In the genomic region with DNA sequence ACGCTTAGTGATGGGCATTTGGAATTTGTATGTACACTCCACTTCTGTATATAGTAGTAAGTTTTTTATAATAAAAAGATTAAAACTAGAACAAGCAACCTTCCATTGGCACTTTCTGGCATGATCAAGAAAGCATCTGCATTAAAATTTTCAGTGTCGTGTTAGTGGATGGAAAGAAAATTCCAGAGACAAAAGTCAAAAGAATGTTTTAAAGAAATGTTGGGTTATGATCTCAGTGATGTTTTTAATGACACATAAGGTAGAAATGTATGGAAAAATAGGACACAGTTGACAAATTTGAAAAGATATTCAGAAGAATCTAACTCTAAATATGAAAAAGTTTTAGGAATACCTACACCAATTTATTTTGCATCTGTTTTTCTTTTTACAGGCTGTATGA, we compare ENCODE assay signal across 25 cellular contexts.
"Had no signal": no experiment of that assay in that cellular context is flagged by ENCODE, and none has a peak within 500 bp of the region (broad histone marks: within the 10 kb centered on the region; RNA-seq: fewer than 3 reads in every experiment).

No MANE protein-coding gene starts in this region.

- H3K27ac ChIP-seq: breast epithelium, esophagus squamous epithelium, left ventricle myocardium inferior, prostate gland, right atrium auricular region, tibial nerve, uterus had no signal

- H3K27ac Mint-ChIP-seq: activated CD4-positive, alpha-beta T cell treated with anti-CD3 and anti-CD28 coated beads, Interleukin-2, amount 10 ng/mL, durations not matched to agents 24 days and 14 days; activated CD8-positive, alpha-beta T cell treated with anti-CD3 and anti-CD28 coated beads for 36 hours; activated naive CD8-positive, alpha-beta T cell treated with anti-CD3 and anti-CD28 coated beads, Interleukin-2, amount 10 ng/mL, durations not matched to agents 7 days and 5 days; activated T-helper 17 cell treated with anti-CD3 and anti-CD28 coated beads, Interleukin-2, amount 50 U/mL, for 72 hours; memory B cell; naive B cell; stimulated activated naive CD8-positive, alpha-beta T cell treated with anti-CD3 and anti-CD28 coated beads, Interleukin-15, Interleukin-2, amounts not matched to agents 100 ng/mL and 50 ng/mL, for 24 hours had no signal

- H3K4me3 ChIP-seq: breast epithelium, esophagus squamous epithelium, left ventricle myocardium inferior, mucosa of descending colon, prostate gland, right atrium auricular region, tibial nerve, uterus had no signal

- H3K9me3 Mint-ChIP-seq: activated CD4-positive, alpha-beta T cell treated with anti-CD3 and anti-CD28 coated beads, Interleukin-2, amount 10 ng/mL, durations not matched to agents 24 days and 14 days; activated CD8-positive, alpha-beta T cell treated with anti-CD3 and anti-CD28 coated beads for 36 hours; activated naive CD8-positive, alpha-beta T cell treated with anti-CD3 and anti-CD28 coated beads, Interleukin-2, amount 10 ng/mL, durations not matched to agents 7 days and 5 days; activated T-helper 17 cell treated with anti-CD3 and anti-CD28 coated beads, Interleukin-2, amount 50 U/mL, for 72 hours; memory B cell; neural crest cell; stimulated activated naive CD8-positive, alpha-beta T cell treated with anti-CD3 and anti-CD28 coated beads, Interleukin-15, Interleukin-2, amounts not matched to agents 100 ng/mL and 50 ng/mL, for 24 hours had no signal

- H3K27me3 Mint-ChIP-seq: activated CD4-positive, alpha-beta T cell treated with anti-CD3 and anti-CD28 coated beads, Interleukin-2, amount 10 ng/mL, durations not matched to agents 24 days and 14 days; activated CD8-positive, alpha-beta T cell treated with anti-CD3 and anti-CD28 coated beads for 36 hours; activated T-helper 17 cell treated with anti-CD3 and anti-CD28 coated beads, Interleukin-2, amount 50 U/mL, for 72 hours; memory B cell; naive B cell; stimulated activated naive CD8-positive, alpha-beta T cell treated with anti-CD3 and anti-CD28 coated beads, Interleukin-15, Interleukin-2, amounts not matched to agents 100 ng/mL and 50 ng/mL, for 24 hours had no signal

- H3K4me3 Mint-ChIP-seq: activated CD4-positive, alpha-beta T cell treated with anti-CD3 and anti-CD28 coated beads, Interleukin-2, amount 10 ng/mL, durations not matched to agents 24 days and 14 days; activated CD8-positive, alpha-beta T cell treated with anti-CD3 and anti-CD28 coated beads for 36 hours; activated naive CD8-positive, alpha-beta T cell treated with anti-CD3 and anti-CD28 coated beads, Interleukin-2, amount 10 ng/mL, durations not matched to agents 7 days and 5 days; activated T-helper 17 cell treated with anti-CD3 and anti-CD28 coated beads, Interleukin-2, amount 50 U/mL, for 72 hours; memory B cell; naive B cell; neural crest cell; stimulated activated naive CD8-positive, alpha-beta T cell treated with anti-CD3 and anti-CD28 coated beads, Interleukin-15, Interleukin-2, amounts not matched to agents 100 ng/mL and 50 ng/mL, for 24 hours had no signal

- H3K27me3 ChIP-seq: breast epithelium, esophagus squamous epithelium, right atrium auricular region, tibial nerve, uterus had no signal

- ATAC-seq: activated CD8-positive, alpha-beta T cell treated with anti-CD3 and anti-CD28 coated beads for 36 hours; activated T-helper 17 cell treated with anti-CD3 and anti-CD28 coated beads, Interleukin-2, amount 50 U/mL, for 72 hours; mucosa of descending colon had no signal

- H3K4me1 Mint-ChIP-seq: activated CD4-positive, alpha-beta T cell treated with anti-CD3 and anti-CD28 coated beads, Interleukin-2, amount 10 ng/mL, durations not matched to agents 24 days and 14 days; activated T-helper 17 cell treated with anti-CD3 and anti-CD28 coated beads, Interleukin-2, amount 50 U/mL, for 72 hours; naive B cell; neural crest cell had no signal

- H3K4me1 ChIP-seq: breast epithelium, esophagus squamous epithelium, left ventricle myocardium inferior, prostate gland, right atrium auricular region, tibial nerve, uterus had no signal

- H3K9me3 ChIP-seq: breast epithelium, esophagus squamous epithelium, left ventricle myocardium inferior, mucosa of descending colon, prostate gland, right atrium auricular region, tibial nerve, uterus had no signal

- H3K36me3 ChIP-seq: breast epithelium, prostate gland, uterus had no signal

- DNase-seq: activated CD4-positive, alpha-beta T cell treated with anti-CD3 and anti-CD28 coated beads, Interleukin-2, amount 10 ng/mL, durations not matched to agents 24 days and 14 days; activated CD4-positive, CD25-positive, alpha-beta regulatory T cell; activated CD8-positive, alpha-beta T cell treated with anti-CD3 and anti-CD28 coated beads for 36 hours; activated naive CD4-positive, alpha-beta T cell treated with Interleukin-2 at 50 U/mL for 16 hours; activated naive CD8-positive, alpha-beta T cell treated with anti-CD3 and anti-CD28 coated beads, Interleukin-2, amount 10 ng/mL, durations not matched to agents 7 days and 5 days; activated T-cell treated with anti-CD3 and anti-CD28 coated beads, Interleukin-2, amount 50 U/mL, for 1 hour; cortex of kidney; esophagus squamous epithelium; hippocampal formation; left ventricle myocardium inferior; mucosa of descending colon; naive B cell; stimulated activated CD4-positive, alpha-beta T cell treated with anti-CD3 and anti-CD28 coated beads, Interleukin-15, amount 100 ng/mL, for 24 hours; stimulated activated CD4-positive, alpha-beta T cell treated with anti-CD3 and anti-CD28 coated beads, Interleukin-2, amount 100 ng/mL, for 48 hours; T-helper 1 cell; T-helper 9 cell; uterus had no signal
